In genomic region chr19:45440259-45440638, GRCh38 we compare ENCODE assay signal across 8 cellular contexts. TPM values are rescaled to one million over a fixed set of nuclear protein-coding genes. Genes with fewer than 3 reads are reported as not detected.
DNase-seq lines count a peak whose midpoint lies in the region; ATAC-seq, FAIRE-seq and TF ChIP-seq lines count a peak whose summit lies in the region.

No MANE protein-coding gene starts in this region.

- WGBS in esophagus muscularis mucosa, result 46% methylated on average over 8 of the region's 9 CpGs
- 63 to 67% methylated on average over 9 of the region's 9 CpGs for WGBS in pancreas, 2 donors

- no peaks in the 10 kb centered on the region for H3K9me3 Mint-ChIP-seq in Calu3 (ENCODE audit: low read depth, unreplicated experiment)

- H3K27me3 Mint-ChIP-seq in Calu3 (ENCODE audit: unreplicated experiment), result no peaks in the 10 kb centered on the region

- peaks cover 51% of the 10 kb centered on the region for H3K36me3 Mint-ChIP-seq in Calu3 (ENCODE audit: insufficient read depth, unreplicated experiment)

- TF ChIP-seq CTCF in Calu3 (IDR thresholded peaks at IDR 0.05; ENCODE audit: unreplicated experiment), result no peak
- TF ChIP-seq CTCF in RWPE2 (IDR thresholded peaks at IDR 0.05; ENCODE audit: poor library complexity, severe bottlenecking), result no peak
- no peak for TF ChIP-seq CTCF in esophagus muscularis mucosa (IDR thresholded peaks at IDR 0.05)
- TF ChIP-seq CTCF in pancreas (IDR thresholded peaks at IDR 0.05), result no peak

- H3K9me3 ChIP-seq in RWPE2 (ENCODE audit: severe bottlenecking), result no peaks in the 10 kb centered on the region
- H3K9me3 ChIP-seq in esophagus muscularis mucosa, result no peaks in the 10 kb centered on the region
- H3K9me3 ChIP-seq in pancreas, result no peaks in the 10 kb centered on the region

- CTCF ChIA-PET in Calu3 (lab: Charles Lee), result interaction anchor here (0.7 to 3.2 kb wide), 12 partner anchors 9 to 202 kb away, joined by 3 to 181 read pairs (median 7); partner anchors contain the start of genes FOSB, OPA3, PPM1N and RTN2

- H3K27ac ChIP-seq in RWPE2 (ENCODE audit: poor library complexity, severe bottlenecking) (peak overlapping the region; percentile 65), esophagus muscularis mucosa (replicated peaks in 1 of 4) (peak overlapping the region; percentile 92 to 96 (median 94)), pancreas (peak overlapping the region; percentile 72 to 93 (median 85))

- peaks cover 44% of the 10 kb centered on the region for H3K4me1 Mint-ChIP-seq in Calu3 (ENCODE audit: low read depth, unreplicated experiment)

- H3K36me3 ChIP-seq in RWPE2 (ENCODE audit: low read depth) (no peaks in the 10 kb centered on the region), esophagus muscularis mucosa (no peaks in the 10 kb centered on the region), pancreas (no peaks in the 10 kb centered on the region)

- H3K4me1 ChIP-seq in RWPE2 (ENCODE audit: insufficient read depth, poor library complexity, severe bottlenecking) (peaks cover 16% of the 10 kb centered on the region), esophagus muscularis mucosa (peaks cover 26 to 47% (median 42%) of the 10 kb centered on the region in 4 donors), pancreas (peaks cover 11 to 15% (median 11%) of the 10 kb centered on the region in 3 donors)

- DNase-seq in Calu3 (no peak), RWPE2 (ENCODE audit: low spot score) (no peak), esophagus muscularis mucosa (ENCODE audit: extremely low spot score) (no peak), pancreas (no peak), NCI-H2081 treated with DMSO at 0.1 percent for 48 hours (lab: John Stamatoyannopoulos, UW) (no peak), kidney tubule cell (ENCODE audit: low spot score) (no peak)
- DNase-seq in NK-92 treated with Interleukin-12 subunit alpha and Interleukin-12 subunit beta, amount 100 ng/mL, for 24 hours (lab: John Stamatoyannopoulos, UW), result no peak

- BruUV-seq in Calu3 (replicated peaks; lab: Mats Ljungman, UMichigan), result no TSS peak

- H3K27me3 ChIP-seq in RWPE2 (ENCODE audit: insufficient read depth, poor library complexity, severe bottlenecking) (no peaks in the 10 kb centered on the region), esophagus muscularis mucosa (no peaks in the 10 kb centered on the region), pancreas (no peaks in the 10 kb centered on the region)

- TF ChIP-seq POLR2A in esophagus muscularis mucosa (IDR thresholded peaks at IDR 0.05; ENCODE audit: low read depth), result no peak

- peak overlapping the region; percentile 11 for H3K27ac Mint-ChIP-seq in Calu3 (ENCODE audit: unreplicated experiment)

- no peak for FAIRE-seq in pancreas (lab: Jason Lieb, UNC)

- peak overlapping the region; percentile 65 for H3K4me3 Mint-ChIP-seq in Calu3 (ENCODE audit: low read depth, unreplicated experiment)

- no peak overlapping the region for H3K4me3 ChIP-seq in RWPE2 (ENCODE audit: severe bottlenecking)
- peak overlapping the region; percentile 66 to 84 (median 78) for H3K4me3 ChIP-seq in esophagus muscularis mucosa
- peak overlapping the region in 2 of 4 donors; percentile 63 to 66 for H3K4me3 ChIP-seq in pancreas

- intact Hi-C loops in Calu3 (cut with micrococcal nuclease; ENCODE audit: unreplicated experiment), result no loop called here
- intact Hi-C loops in esophagus muscularis mucosa (cut with DNase I), result no loop called here
- intact Hi-C loops in pancreas (cut with DNase I), result no loop called here

- ATAC-seq in RWPE2 (ENCODE audit: low read depth) (no peak), pancreas (no peak), HG03139 (IDR thresholded peaks at IDR 0.05; ENCODE audit: unreplicated experiment) (no peak)

- TF ChIP-seq EP300 in esophagus muscularis mucosa (IDR thresholded peaks at IDR 0.05), result no peak

RNA-seq across cellular contexts. Expression of gene ERCC1, which starts 16.5 kb away (rescaled TPM):
- 55.7 and 58.9 TPM in 2 replicates for total RNA-seq in Calu3 (2022)
- total RNA-seq in esophagus muscularis mucosa, result 100 to 1,000 TPM in 1 of 4 donors, 10 to 100 TPM in 3; 62.8 to 102 (median 69.3) TPM
- total RNA-seq in pancreas, result 10 to 100 TPM; 28.9 to 33.5 (median 32.9) TPM
- polyA plus RNA-seq in pancreas, result 10 to 100 TPM; 35.3 to 42.3 TPM

RNA-seq across cellular contexts. Expression of gene FOSB, which starts 27.5 kb away (rescaled TPM):
- 18.7 and 23.8 TPM in 2 replicates for total RNA-seq in Calu3 (2022)
- 10 to 100 TPM in 2 of 4 donors, 1 to 10 TPM in 2; 2.2 to 25.2 (median 6.9) TPM for total RNA-seq in esophagus muscularis mucosa
- total RNA-seq in pancreas, result 10 to 100 TPM in 1 of 6 donors, 1 to 10 TPM in 3, under 1 TPM in 2; 0.79 to 17.0 (median 5.7) TPM
- polyA plus RNA-seq in pancreas, result 10 to 100 TPM; 12.9 to 21.6 TPM

RNA-seq across cellular contexts. Expression of gene POLR1G, which starts 33.8 kb away (rescaled TPM):
- total RNA-seq in Calu3 (2022) (22.5 and 25.8 TPM in 2 replicates), esophagus muscularis mucosa (1 to 10 TPM; 2.9 to 8.7 (median 6.0) TPM), pancreas (1 to 10 TPM in 5 of 6 donors, under 1 TPM in 1; 0.91 to 5.3 (median 2.9) TPM)
- 1 to 10 TPM; 1.6 to 3.3 TPM for polyA plus RNA-seq in pancreas

RNA-seq across cellular contexts. Expression of gene PPP1R13L, which starts 35.4 kb away (rescaled TPM):
- total RNA-seq in Calu3 (2022) (98.4 and 135 TPM in 2 replicates), esophagus muscularis mucosa (10 to 100 TPM in 2 of 4 donors, 1 to 10 TPM in 2; 4.1 to 16.8 (median 9.5) TPM), pancreas (10 to 100 TPM; 22.8 to 42.7 (median 27.6) TPM)
- polyA plus RNA-seq in pancreas, result 10 to 100 TPM; 50.5 to 54.4 TPM

RNA-seq across cellular contexts. Expression of gene RTN2, which starts 56.6 kb away (rescaled TPM):
- total RNA-seq in Calu3 (2022), result 5.7 and 7.2 TPM in 2 replicates
- 10 to 100 TPM in 3 of 4 donors, 1 to 10 TPM in 1; 7.0 to 23.6 (median 17.2) TPM for total RNA-seq in esophagus muscularis mucosa
- 1 to 10 TPM; 2.1 to 6.3 (median 3.2) TPM for total RNA-seq in pancreas
- 1 to 10 TPM; 4.4 to 9.5 TPM for polyA plus RNA-seq in pancreas
